ENCODE assay signal across 8 cellular contexts in genomic region chr12:8544295-8544694, GRCh38. TPM values are rescaled to one million over a fixed set of nuclear protein-coding genes. Genes with fewer than 3 reads are reported as not detected.
A peak's percentile ranks its signal among the peaks of the same experiment; 100 is the strongest.
DNase-seq lines count a peak whose midpoint lies in the region; ATAC-seq, FAIRE-seq and TF ChIP-seq lines count a peak whose summit lies in the region.

No MANE protein-coding gene starts in this region.

- H3K4me1 Mint-ChIP-seq in activated T-cell treated with anti-CD3 and anti-CD28 coated beads, Interleukin-2, amount 50 U/mL, for 72 hours (ENCODE audit: low read depth): peaks cover 14% of the 10 kb centered on the region

- H3K27me3 Mint-ChIP-seq in activated T-cell treated with anti-CD3 and anti-CD28 coated beads, Interleukin-2, amount 50 U/mL, for 72 hours (ENCODE audit: low read depth): peaks cover 43% of the 10 kb centered on the region

- TF ChIP-seq CTCF in Panc1 (IDR thresholded peaks at IDR 0.05) (peak; percentile 90), fibroblast of pulmonary artery (IDR thresholded peaks at IDR 0.05; ENCODE audit: low read length, missing control alignments) (peak; percentile 85), omental fat pad (IDR thresholded peaks at IDR 0.05) (peak in 1 of 3 donors; percentile 56), thoracic aorta (IDR thresholded peaks at IDR 0.05) (peak; percentile 93)

- ATAC-seq in Panc1: peak; percentile 79
- peak; percentile 49 to 58 for ATAC-seq in activated T-cell treated with anti-CD3 and anti-CD28 coated beads, Interleukin-2, amount 50 U/mL, for 72 hours (replicated peaks in 1 of 2)
- ATAC-seq in omental fat pad (ENCODE audit: low FRiP score): no peak
- peak; percentile 60 for ATAC-seq in thoracic aorta (ENCODE audit: insufficient number of reproducible peaks, low FRiP score, low read depth)

- H3K4me1 ChIP-seq in Panc1 (ENCODE audit: control insufficient read depth, insufficient read depth, low read length) (no peaks in the 10 kb centered on the region), thoracic aorta (ENCODE audit: control insufficient read depth in 1 of 2, low read depth in 2 of 2) (no peaks in the 10 kb centered on the region)

- POLR2A ChIA-PET in Panc1 (lab: Charles Lee): no interaction called here

- in situ Hi-C loops in ACHN (cut with HindIII; ENCODE audit: low pct_ligation_motif_present, low pct_unique_long_range_greater_than_20kb, low sequenced_read_pairs): no loop called here
- in situ Hi-C loops in Panc1 (cut with HindIII; ENCODE audit: low pct_unique_long_range_greater_than_20kb, low sequenced_read_pairs): no loop called here

- no TSS peak for BruUV-seq in Panc1 (replicated peaks; lab: Mats Ljungman, UMichigan)

- no peak overlapping the region for H3K27ac Mint-ChIP-seq in activated T-cell treated with anti-CD3 and anti-CD28 coated beads, Interleukin-2, amount 50 U/mL, for 72 hours

- DNase-seq in ACHN (peak; percentile 76), GM18507 (ENCODE audit: extremely low spot score, insufficient read length, low read depth) (peak; percentile 44), HUDEP-2 (lab: John Stamatoyannopoulos, UW; ENCODE audit: unreplicated experiment in 76 of 76) (peak in 57 of 76 experiments; percentile 4 to 68 (median 31)), Panc1 (ENCODE audit: low read depth, low spot score) (peak; percentile 35), fibroblast of pulmonary artery (ENCODE audit: low read depth) (peak; percentile 78), omental fat pad (ENCODE audit: low spot score) (peak; percentile 44), thoracic aorta (ENCODE audit: low spot score) (no peak)
- DNase-seq in activated T-cell treated with anti-CD3 and anti-CD28 coated beads, Interleukin-2, amount 50 U/mL, for 72 hours: peak; percentile 65 to 80

- no peak overlapping the region for H3K4me3 Mint-ChIP-seq in activated T-cell treated with anti-CD3 and anti-CD28 coated beads, Interleukin-2, amount 50 U/mL, for 72 hours

- H3K36me3 ChIP-seq in Panc1 (ENCODE audit: control insufficient read depth, insufficient read depth, low read length) (no peaks in the 10 kb centered on the region), thoracic aorta (no peaks in the 10 kb centered on the region)

- peak; percentile 97 for FAIRE-seq in GM18507 (lab: Jason Lieb, UNC)

- H3K27ac ChIP-seq in Panc1 (ENCODE audit: low read length) (no peak overlapping the region), thoracic aorta (no peak overlapping the region)

- H3K4me3 ChIP-seq in Panc1 (ENCODE audit: low read depth in 2 of 2, low read length in 2 of 2): no peak overlapping the region
- no peak overlapping the region for H3K4me3 ChIP-seq in fibroblast of pulmonary artery (replicated peaks; ENCODE audit: low read depth, low read length)
- peak overlapping the region; percentile 7 for H3K4me3 ChIP-seq in thoracic aorta

- no peaks in the 10 kb centered on the region for H3K9me3 Mint-ChIP-seq in activated T-cell treated with anti-CD3 and anti-CD28 coated beads, Interleukin-2, amount 50 U/mL, for 72 hours

- H3K36me3 Mint-ChIP-seq in activated T-cell treated with anti-CD3 and anti-CD28 coated beads, Interleukin-2, amount 50 U/mL, for 72 hours (ENCODE audit: insufficient read depth in 2 of 2): peaks cover 0 to 3% of the 10 kb centered on the region in 2 donors

- H3K9me3 ChIP-seq in Panc1 (ENCODE audit: control insufficient read depth, insufficient read depth, low read depth, low read length) (no peaks in the 10 kb centered on the region), thoracic aorta (no peaks in the 10 kb centered on the region)

- CTCF ChIA-PET in Panc1 (lab: Charles Lee): interaction anchor here (0.7 to 1.3 kb wide), 5 partner anchors 10 to 1498 kb away, joined by 3 to 16 read pairs (median 4); no protein-coding TSS in a partner anchor

- no peaks in the 10 kb centered on the region; the same call in none of the 2 replicates for H3K27me3 ChIP-seq in Panc1 (ENCODE audit: control insufficient read depth, insufficient read depth, low read length)
- no peaks in the 10 kb centered on the region for H3K27me3 ChIP-seq in thoracic aorta (replicated peaks; ENCODE audit: insufficient read depth)

- intact Hi-C loops in Panc1 (cut with micrococcal nuclease; ENCODE audit: unreplicated experiment): loop anchor here (2.0 to 10.0 kb wide), 2 partner anchors 65 to 501 kb away; no protein-coding TSS in a partner anchor

RNA-seq across cellular contexts. Expression of gene CLEC4E, which starts 3.6 kb away (rescaled TPM):
- total RNA-seq in Panc1 (2021; ENCODE audit: unreplicated experiment) (not detected), omental fat pad (10 to 100 TPM in 2 of 4 donors, 1 to 10 TPM in 2; 2.7 to 37.8 (median 13.1) TPM), thoracic aorta (1 to 10 TPM; 4.5 to 5.6 TPM)
- not detected for polyA plus RNA-seq in Panc1 (2012; ENCODE audit: insufficient read length)
- not detected for total RNA-seq in activated T-cell treated with anti-CD3 and anti-CD28 coated beads, Interleukin-2, amount 50 U/mL, for 72 hours

RNA-seq across cellular contexts. Expression of gene CLEC4D, which starts 31.0 kb away (rescaled TPM):
- total RNA-seq in Panc1 (2021; ENCODE audit: unreplicated experiment) (not detected), omental fat pad (1 to 10 TPM in 2 of 4 donors, under 1 TPM in 1, not detected in 1; 0.56 to 2.0 (median 1.1) TPM), thoracic aorta (under 1 TPM in 1 of 2 donors, not detected in 1; 0.63 TPM)
- polyA plus RNA-seq in Panc1 (2012; ENCODE audit: insufficient read length): not detected
- not detected for total RNA-seq in activated T-cell treated with anti-CD3 and anti-CD28 coated beads, Interleukin-2, amount 50 U/mL, for 72 hours
